1 cellular context compared by ENCODE assay signal in genomic region chr16:81863630-81864352, GRCh38.
TF ChIP-seq lines count a peak whose summit lies in the region.

No MANE protein-coding gene starts in this region.

TF ChIP-seq in IMR-90, 13 proteins besides CTCF, POLR2A, EP300 and RAD21 (continued from another document):
- TF ChIP-seq, protein P1, sequence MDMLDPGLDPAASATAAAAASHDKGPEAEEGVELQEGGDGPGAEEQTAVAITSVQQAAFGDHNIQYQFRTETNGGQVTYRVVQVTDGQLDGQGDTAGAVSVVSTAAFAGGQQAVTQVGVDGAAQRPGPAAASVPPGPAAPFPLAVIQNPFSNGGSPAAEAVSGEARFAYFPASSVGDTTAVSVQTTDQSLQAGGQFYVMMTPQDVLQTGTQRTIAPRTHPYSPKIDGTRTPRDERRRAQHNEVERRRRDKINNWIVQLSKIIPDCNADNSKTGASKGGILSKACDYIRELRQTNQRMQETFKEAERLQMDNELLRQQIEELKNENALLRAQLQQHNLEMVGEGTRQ (IDR thresholded peaks at IDR 0.05; ENCODE audit: low read depth, low read length) = no peak
- TF ChIP-seq MAFK (IDR thresholded peaks at IDR 0.05; ENCODE audit: low read depth, low read length) = no peak
- TF ChIP-seq, protein P2, sequence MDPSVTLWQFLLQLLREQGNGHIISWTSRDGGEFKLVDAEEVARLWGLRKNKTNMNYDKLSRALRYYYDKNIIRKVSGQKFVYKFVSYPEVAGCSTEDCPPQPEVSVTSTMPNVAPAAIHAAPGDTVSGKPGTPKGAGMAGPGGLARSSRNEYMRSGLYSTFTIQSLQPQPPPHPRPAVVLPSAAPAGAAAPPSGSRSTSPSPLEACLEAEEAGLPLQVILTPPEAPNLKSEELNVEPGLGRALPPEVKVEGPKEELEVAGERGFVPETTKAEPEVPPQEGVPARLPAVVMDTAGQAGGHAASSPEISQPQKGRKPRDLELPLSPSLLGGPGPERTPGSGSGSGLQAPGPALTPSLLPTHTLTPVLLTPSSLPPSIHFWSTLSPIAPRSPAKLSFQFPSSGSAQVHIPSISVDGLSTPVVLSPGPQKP (IDR thresholded peaks at IDR 0.05; ENCODE audit: borderline replicate concordance, low read depth, low read length) = no peak
- TF ChIP-seq BHLHE40 (IDR thresholded peaks at IDR 0.05; ENCODE audit: low read depth, low read length) = no peak
- no peak for TF ChIP-seq NFE2L2 (IDR thresholded peaks at IDR 0.05; ENCODE audit: low read depth, low read length)
